In the genomic region with DNA sequence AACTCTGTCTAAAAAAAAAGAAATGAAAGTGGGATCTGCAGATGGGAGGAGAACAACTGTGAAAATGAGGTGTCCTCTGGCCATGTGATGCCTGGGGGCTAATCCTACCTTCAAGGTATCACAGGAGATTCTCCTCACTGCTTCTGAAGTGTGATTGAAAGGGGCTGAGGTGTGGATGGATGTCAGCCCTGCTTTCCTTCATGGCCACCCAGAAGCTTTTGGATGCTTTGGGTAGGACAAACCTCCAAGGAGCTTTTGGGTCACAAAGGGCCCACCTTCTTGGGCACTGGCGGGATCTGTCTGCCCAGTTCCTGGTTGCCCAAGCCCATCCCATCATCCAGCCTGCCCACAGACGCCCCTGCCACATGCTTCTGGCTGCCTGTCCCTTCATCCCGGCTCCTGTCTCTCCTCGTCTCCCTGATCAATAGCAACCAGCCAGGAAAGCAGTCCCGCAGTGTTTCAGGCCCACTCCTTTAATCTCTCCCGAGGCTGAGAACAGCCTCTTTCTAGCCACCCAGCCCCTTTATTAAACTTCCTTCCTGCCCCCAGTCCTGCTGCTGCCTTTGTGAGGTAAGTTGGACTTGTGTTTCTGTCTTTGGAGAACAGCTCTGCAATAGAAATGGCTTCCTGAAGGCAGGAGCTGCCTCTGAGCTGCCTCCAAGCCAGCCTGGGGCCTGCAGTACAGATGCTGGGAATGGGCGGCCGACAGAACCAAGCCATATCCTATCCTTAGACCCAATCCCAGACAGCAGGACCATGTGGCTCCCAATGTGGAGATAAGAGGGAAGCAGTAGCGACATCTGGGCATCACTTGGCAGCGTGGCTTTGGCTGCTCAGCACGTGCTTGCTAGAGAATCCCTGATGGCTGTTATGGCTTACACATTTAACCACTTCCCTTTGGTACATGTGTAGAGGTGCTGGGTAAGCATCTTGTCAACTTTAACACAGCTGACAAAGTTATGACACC, we compare ENCODE assay signal across 9 cellular contexts.
DNase-seq lines count a peak whose midpoint lies in the region; ATAC-seq lines count a peak whose summit lies in the region.
"Had no signal": no experiment of that assay in that cellular context is flagged by ENCODE, and none has a peak within 500 bp of the region (broad histone marks: within the 10 kb centered on the region; RNA-seq: fewer than 3 reads in every experiment).

No MANE protein-coding gene starts in this region.

- no peaks in the 10 kb centered on the region for H3K36me3 Mint-ChIP-seq in activated naive CD8-positive, alpha-beta T cell treated with anti-CD3 and anti-CD28 coated beads, Interleukin-2, amount 50 U/mL, for 24 hours (ENCODE audit: low read depth)

- no peak overlapping the region for H3K27ac Mint-ChIP-seq in activated naive CD8-positive, alpha-beta T cell treated with anti-CD3 and anti-CD28 coated beads, Interleukin-2, amount 50 U/mL, for 24 hours

- ATAC-seq in activated naive CD8-positive, alpha-beta T cell treated with anti-CD3 and anti-CD28 coated beads, Interleukin-2, amount 50 U/mL, for 24 hours: peak; percentile 52

- H3K4me3 ChIP-seq in mesodermal cell (ENCODE audit: extremely low read depth, insufficient read depth, low read length, poor library complexity, severe bottlenecking): no peak overlapping the region

- no peak overlapping the region for H3K4me3 Mint-ChIP-seq in activated naive CD8-positive, alpha-beta T cell treated with anti-CD3 and anti-CD28 coated beads, Interleukin-2, amount 50 U/mL, for 24 hours

- 91 to 100% methylated on average over 6 to 7 of the region's 11 CpGs for WGBS in mesodermal cell (ENCODE audit: insufficient coverage in 2 of 2), 2 experiments

- no peaks in the 10 kb centered on the region for H3K9me3 Mint-ChIP-seq in activated naive CD8-positive, alpha-beta T cell treated with anti-CD3 and anti-CD28 coated beads, Interleukin-2, amount 50 U/mL, for 24 hours

- DNase-seq in Ammon's horn (ENCODE audit: low spot score): peak; percentile 77
- peak; percentile 31 for DNase-seq in KBM-7
- DNase-seq in activated naive CD8-positive, alpha-beta T cell treated with anti-CD3 and anti-CD28 coated beads, Interleukin-2, amount 50 U/mL, for 24 hours: no peak
- DNase-seq in dedifferentiated amniotic fluid mesenchymal stem cell (ENCODE audit: extremely low spot score): no peak
- no peak for DNase-seq in 8988T
- no peak for DNase-seq in HuH-7 (ENCODE audit: low spot score)
- no peak for DNase-seq in GM19240 (ENCODE audit: insufficient read length, low spot score)
- DNase-seq: stimulated activated naive CD4-positive, alpha-beta T cell treated with Interleukin-2 at 50 U/mL for 16 hours had no signal

- H3K4me1 ChIP-seq in mesodermal cell (ENCODE audit: control insufficient read depth, insufficient read depth, low read length, poor library complexity, severe bottlenecking): peaks cover 39% of the 10 kb centered on the region

- H3K4me1 Mint-ChIP-seq in activated naive CD8-positive, alpha-beta T cell treated with anti-CD3 and anti-CD28 coated beads, Interleukin-2, amount 50 U/mL, for 24 hours: peaks cover 30% of the 10 kb centered on the region

- peaks cover 2% of the 10 kb centered on the region for H3K27me3 Mint-ChIP-seq in activated naive CD8-positive, alpha-beta T cell treated with anti-CD3 and anti-CD28 coated beads, Interleukin-2, amount 50 U/mL, for 24 hours

- H3K27ac ChIP-seq in mesodermal cell (ENCODE audit: low read depth, low read length, severe bottlenecking): peak overlapping the region; percentile 36

- no peaks in the 10 kb centered on the region for H3K36me3 ChIP-seq in mesodermal cell (ENCODE audit: control insufficient read depth, insufficient read depth, low read length)

- in situ Hi-C loops in KBM-7 (cut with MboI; ENCODE audit: low pct_unique_long_range_greater_than_20kb, low sequenced_read_pairs): no loop called here

- H3K9me3 ChIP-seq in mesodermal cell (ENCODE audit: control insufficient read depth, low read length): no peaks in the 10 kb centered on the region

Comparison
In these comparisons a context has a peak if more than half of its experiments do, and no peak if none do; other contexts are left out.
1. DNase-seq: peak in Ammon's horn (single experiment) and KBM-7 (single experiment); none in activated naive CD8-positive, alpha-beta T cell treated with anti-CD3 and anti-CD28 coated beads, Interleukin-2, amount 50 U/mL, for 24 hours (single experiment), dedifferentiated amniotic fluid mesenchymal stem cell (single experiment), 8988T (single experiment), HuH-7 (single experiment) and GM19240 (single experiment).